ENCODE assay signal across 29 cellular contexts in the genomic region with DNA sequence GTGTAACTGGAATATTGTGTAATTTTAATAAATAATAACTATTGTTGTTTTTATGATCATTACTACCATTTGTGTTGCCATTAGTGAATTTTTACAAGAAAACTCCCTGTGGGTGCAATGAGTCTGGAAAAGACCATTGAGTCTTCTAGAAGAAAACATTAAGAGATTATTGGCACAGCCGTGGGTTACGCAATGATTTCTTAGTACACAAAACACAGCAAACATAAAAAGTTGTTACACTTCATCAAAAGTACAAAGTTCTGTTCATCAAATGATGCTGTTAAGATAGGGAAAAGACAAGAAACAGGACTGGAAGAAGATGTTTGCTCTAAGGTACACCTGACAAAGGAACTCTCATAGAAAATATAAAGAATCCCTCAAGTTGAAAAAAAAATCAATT. TPM values are rescaled to one million over a fixed set of nuclear protein-coding genes. Genes with fewer than 3 reads are reported as not detected.
"Had no signal": no experiment of that assay in that cellular context is flagged by ENCODE, and none has a peak within 500 bp of the region (broad histone marks: within the 10 kb centered on the region; RNA-seq: fewer than 3 reads in every experiment).

No MANE protein-coding gene starts in this region.

- H3K4me3 ChIP-seq: cardiac muscle cell, Peyer's patch, SJCRH30 had no signal

- H3K9ac ChIP-seq: SK-N-SH had no signal

- H3K27ac Mint-ChIP-seq: activated CD4-positive, alpha-beta memory T cell treated with anti-CD3 and anti-CD28 coated beads for 36 hours; activated naive CD4-positive, alpha-beta T cell treated with anti-CD3 and anti-CD28 coated beads, Interleukin-2, amount 50 U/mL, for 72 hours; activated naive CD8-positive, alpha-beta T cell treated with anti-CD3 and anti-CD28 coated beads, Interleukin-2, amount 50 U/mL, for 24 hours; brain; T-helper 2 cell treated with Interferon-gamma antibody and Interleukin-4, amounts not matched to agents 5 μg/mL and 100 μg/mL, for 36 hours had no signal

- H3K27me3 Mint-ChIP-seq: activated CD4-positive, alpha-beta memory T cell treated with anti-CD3 and anti-CD28 coated beads for 36 hours; activated naive CD8-positive, alpha-beta T cell treated with anti-CD3 and anti-CD28 coated beads, Interleukin-2, amount 50 U/mL, for 24 hours had no signal

- H3K27ac ChIP-seq: cardiac muscle cell, Peyer's patch, RWPE1, SJCRH30 had no signal

- ATAC-seq: activated naive CD8-positive, alpha-beta T cell treated with anti-CD3 and anti-CD28 coated beads, Interleukin-2, amount 50 U/mL, for 24 hours; activated T-cell treated with anti-CD3 and anti-CD28 coated beads, Interleukin-2, amount 50 U/mL, for 4 hours had no signal

- H3K9me2 ChIP-seq: SK-N-SH had no signal

- DNase-seq: activated CD4-positive, alpha-beta memory T cell treated with anti-CD3 and anti-CD28 coated beads for 36 hours; activated CD4-positive, alpha-beta T cell treated with anti-CD3 and anti-CD28 coated beads for 48 hours; activated CD4-positive, CD25-positive, alpha-beta regulatory T cell treated with anti-CD3 and anti-CD28 coated beads, Interleukin-2, amount 50 U/mL, for 72 hours; activated CD8-positive, alpha-beta memory T cell treated with anti-CD3 and anti-CD28 coated beads for 24 hours; activated effector memory CD4-positive, alpha-beta T cell treated with anti-CD3 and anti-CD28 coated beads, Interleukin-2, amount 50 U/mL, for 16 hours; activated naive CD4-positive, alpha-beta T cell treated with Interleukin-2 at 50 U/mL for 16 hours; activated naive CD8-positive, alpha-beta T cell treated with anti-CD3 and anti-CD28 coated beads, Interleukin-2, amount 50 U/mL, for 24 hours; activated T-cell treated with anti-CD3 and anti-CD28 coated beads, Interleukin-2, amount 50 U/mL, for 4 hours; amygdala; cerebellar nuclear complex; NCI-H1092; NCI-H1417; NCI-H1930; NCI-H2171 treated with DMSO at 0.1 percent for 48 hours; NCI-H345; NCI-H510A; NCI-H526 treated with DMSO at 0.1 percent for 48 hours; Peyer's patch; Right ventricle myocardium superior; SJCRH30; SK-N-SH; T-helper 1 cell had no signal

- H3K27me3 ChIP-seq: cardiac muscle cell, Peyer's patch, SJCRH30 had no signal

- H3K4me1 Mint-ChIP-seq: activated naive CD8-positive, alpha-beta T cell treated with anti-CD3 and anti-CD28 coated beads, Interleukin-2, amount 50 U/mL, for 24 hours; brain had no signal

- H3K4me3 Mint-ChIP-seq: activated CD4-positive, alpha-beta memory T cell treated with anti-CD3 and anti-CD28 coated beads for 36 hours; activated naive CD8-positive, alpha-beta T cell treated with anti-CD3 and anti-CD28 coated beads, Interleukin-2, amount 50 U/mL, for 24 hours; activated T-cell treated with anti-CD3 and anti-CD28 coated beads, Interleukin-2, amount 50 U/mL, for 4 hours; brain; T-helper 2 cell treated with Interferon-gamma antibody and Interleukin-4, amounts not matched to agents 5 μg/mL and 100 μg/mL, for 36 hours had no signal

- H3K4me1 ChIP-seq: Peyer's patch, SJCRH30 had no signal

- H3K4me2 ChIP-seq: SK-N-SH had no signal

RNA-seq across cellular contexts. Expression of gene DPRX, which starts 52.3 kb away (rescaled TPM):
- total RNA-seq: activated CD4-positive, alpha-beta memory T cell treated with anti-CD3 and anti-CD28 coated beads for 36 hours; activated naive CD4-positive, alpha-beta T cell treated with anti-CD3 and anti-CD28 coated beads, Interleukin-2, amount 50 U/mL, for 72 hours; activated T-cell treated with anti-CD3 and anti-CD28 coated beads, Interleukin-2, amount 50 U/mL, for 4 hours; astrocyte; cardiac muscle cell; MCF 10A; Peyer's patch; Right ventricle myocardium superior; SJCRH30 had no signal
- polyA plus RNA-seq: cardiac muscle cell, SK-N-SH had no signal
